In the genomic region with DNA sequence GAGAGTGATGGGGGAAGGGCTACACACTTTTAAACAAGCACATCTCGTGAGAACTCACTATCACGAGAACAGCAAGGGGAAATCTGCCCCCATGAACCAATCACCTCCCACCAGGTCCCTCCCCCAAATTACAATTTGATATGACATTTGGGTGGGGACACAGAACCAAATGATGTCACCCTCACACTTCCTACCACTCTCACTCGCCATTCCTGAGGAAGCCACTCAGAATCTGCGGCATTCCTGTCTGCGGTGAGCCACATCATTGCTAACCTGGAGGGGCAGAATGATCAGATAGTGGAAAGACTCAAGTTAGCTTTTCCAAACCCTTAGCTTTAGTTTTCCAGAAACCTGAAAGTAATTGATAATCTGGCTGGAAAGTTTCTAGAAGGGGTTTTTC, we compare ENCODE assay signal across 24 cellular contexts.
"Had no signal": no experiment of that assay in that cellular context is flagged by ENCODE, and none has a peak within 500 bp of the region (broad histone marks: within the 10 kb centered on the region; RNA-seq: fewer than 3 reads in every experiment).

No MANE protein-coding gene starts in this region.

- H3K4me1 ChIP-seq: esophagus squamous epithelium, gastroesophageal sphincter, pancreas, suprapubic skin, thyroid gland, upper lobe of right lung, vagina had no signal

- H3K9me3 Mint-ChIP-seq: dendritic cell treated with granulocyte-macrophage colony-stimulating factor and Interleukin-4, amounts not matched to agents 40 ng/mL and 50 ng/mL, for 4 days; nephron had no signal

- H3K36me3 Mint-ChIP-seq: naive B cell; stimulated activated effector memory CD8-positive, alpha-beta T cell treated with anti-CD3 and anti-CD28 coated beads, Interleukin-12 subunit alpha, Interleukin-12 subunit beta, amount 100 ng/mL, for 72 hours had no signal

- DNase-seq: effector memory CD8-positive, alpha-beta T cell; esophagus squamous epithelium; foreskin fibroblast; left colon; left ventricle myocardium superior; mesenchymal stem cell; naive B cell; occipital lobe; pancreas; stimulated activated CD4-positive, alpha-beta T cell treated with anti-CD3 and anti-CD28 coated beads, Interleukin-2, amount 100 ng/mL, for 48 hours; stimulated activated CD8-positive, alpha-beta memory T cell treated with anti-CD3 and anti-CD28 coated beads, Interleukin-4, amount 100 ng/mL, for 48 hours; stimulated activated naive CD8-positive, alpha-beta T cell treated with anti-CD3 and anti-CD28 coated beads, Interleukin-15, Interleukin-2, amounts not matched to agents 100 U/mL and 50 U/mL, for 24 hours; thyroid gland; upper lobe of right lung had no signal

- H3K27me3 Mint-ChIP-seq: progenitor cell of endocrine pancreas had no signal

- H3K4me3 Mint-ChIP-seq: dendritic cell treated with granulocyte-macrophage colony-stimulating factor and Interleukin-4, amounts not matched to agents 40 ng/mL and 50 ng/mL, for 4 days; effector memory CD8-positive, alpha-beta T cell; naive B cell; nephron; stimulated activated effector memory CD8-positive, alpha-beta T cell treated with anti-CD3 and anti-CD28 coated beads, Interleukin-12 subunit alpha, Interleukin-12 subunit beta, amount 100 ng/mL, for 72 hours had no signal

- H3K9me3 ChIP-seq: esophagus squamous epithelium, gastroesophageal sphincter, pancreas, suprapubic skin, thyroid gland, upper lobe of right lung, vagina had no signal

- H3K36me3 ChIP-seq: esophagus squamous epithelium, gastroesophageal sphincter, pancreas, suprapubic skin, thyroid gland, upper lobe of right lung, vagina had no signal

- H3K4me3 ChIP-seq: esophagus squamous epithelium, gastroesophageal sphincter, lung, pancreas, smooth muscle cell, suprapubic skin, thyroid gland, upper lobe of right lung, vagina had no signal

- ATAC-seq: effector memory CD8-positive, alpha-beta T cell; gastroesophageal sphincter; left colon; left ventricle myocardium superior; pancreas; right cardiac atrium; stimulated activated effector memory CD8-positive, alpha-beta T cell treated with anti-CD3 and anti-CD28 coated beads, Interleukin-12 subunit alpha, Interleukin-12 subunit beta, amount 100 ng/mL, for 72 hours; stimulated activated naive CD8-positive, alpha-beta T cell treated with anti-CD3 and anti-CD28 coated beads, Interleukin-15, Interleukin-2, amounts not matched to agents 100 U/mL and 50 U/mL, for 24 hours; upper lobe of right lung had no signal

- H3K27ac ChIP-seq: esophagus squamous epithelium, gastroesophageal sphincter, pancreas, suprapubic skin, thyroid gland, upper lobe of right lung, vagina had no signal

- H3K27ac Mint-ChIP-seq: dendritic cell treated with granulocyte-macrophage colony-stimulating factor and Interleukin-4, amounts not matched to agents 40 ng/mL and 50 ng/mL, for 4 days; effector memory CD8-positive, alpha-beta T cell; naive B cell; nephron; progenitor cell of endocrine pancreas; stimulated activated effector memory CD8-positive, alpha-beta T cell treated with anti-CD3 and anti-CD28 coated beads, Interleukin-12 subunit alpha, Interleukin-12 subunit beta, amount 100 ng/mL, for 72 hours had no signal

- H3K4me1 Mint-ChIP-seq: naive B cell; nephron; stimulated activated effector memory CD8-positive, alpha-beta T cell treated with anti-CD3 and anti-CD28 coated beads, Interleukin-12 subunit alpha, Interleukin-12 subunit beta, amount 100 ng/mL, for 72 hours had no signal

- H3K27me3 ChIP-seq: esophagus squamous epithelium, gastroesophageal sphincter, pancreas, suprapubic skin, thyroid gland, upper lobe of right lung, vagina had no signal
